In the genomic region with DNA sequence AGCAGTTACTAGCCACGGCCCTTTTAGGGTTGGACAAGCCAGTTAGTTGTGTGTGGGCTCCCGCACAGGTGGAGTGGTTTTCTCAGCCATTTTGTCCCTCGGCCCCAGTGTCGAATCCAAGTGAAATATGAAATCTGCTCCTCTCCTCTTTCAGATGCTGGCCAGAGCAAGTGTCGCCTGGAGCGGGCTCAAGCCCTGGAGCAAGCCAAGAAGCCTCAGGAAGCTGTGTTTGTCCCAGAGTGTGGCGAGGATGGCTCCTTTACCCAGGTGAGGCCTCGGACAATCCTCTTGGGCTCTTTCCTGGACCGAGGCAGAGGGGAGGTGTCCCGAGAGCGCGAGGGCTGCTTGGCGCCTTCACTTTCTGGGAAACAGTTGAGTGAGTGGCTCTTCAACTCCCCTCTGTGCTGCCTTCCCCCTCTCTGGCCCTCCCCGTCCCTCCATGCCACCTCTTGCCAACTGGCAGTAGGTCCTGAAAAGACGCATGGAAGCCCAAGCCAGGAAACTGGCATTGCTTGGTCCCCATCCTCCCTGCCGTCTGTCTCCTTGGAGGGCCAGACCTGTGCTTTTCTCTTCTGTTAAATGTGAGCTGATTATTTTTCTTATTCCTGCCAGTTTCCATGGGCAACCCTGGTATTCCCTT, we compare ENCODE assay signal across 16 cellular contexts.
DNase-seq lines count a peak whose midpoint lies in the region; ATAC-seq and TF ChIP-seq lines count a peak whose summit lies in the region.
"Had no signal": no experiment of that assay in that cellular context is flagged by ENCODE, and none has a peak within 500 bp of the region (broad histone marks: within the 10 kb centered on the region; RNA-seq: fewer than 3 reads in every experiment).

No MANE protein-coding gene starts in this region.

- H3K4me3 ChIP-seq in tibial artery (no peak overlapping the region), prostate gland (no peak overlapping the region)
- H3K4me3 ChIP-seq: GM12878 had no signal

- H3K9me3 ChIP-seq in tibial artery (no peaks in the 10 kb centered on the region), prostate gland (no peaks in the 10 kb centered on the region)

- no peaks in the 10 kb centered on the region for H3K27me3 ChIP-seq in tibial artery
- no peaks in the 10 kb centered on the region for H3K27me3 ChIP-seq in prostate gland (replicated peaks; ENCODE audit: insufficient read depth)

- H3K27ac ChIP-seq in cingulate gyrus (ENCODE audit: low read depth, low read length) (peak overlapping the region; percentile 29), tibial artery (peak overlapping the region; percentile 36 to 43), prostate gland (no peak overlapping the region)

- TF ChIP-seq CTCF in tibial artery (IDR thresholded peaks at IDR 0.05) (no peak), prostate gland (IDR thresholded peaks at IDR 0.05) (no peak)

- H3K4me1 ChIP-seq in tibial artery (peaks cover 0 to 5% (median 0%) of the 10 kb centered on the region in 4 donors), prostate gland (replicated peaks) (no peaks in the 10 kb centered on the region)

- no peak for TF ChIP-seq POLR2A in prostate gland (IDR thresholded peaks at IDR 0.05)

- DNase-seq in anterior cingulate cortex (lab: John Stamatoyannopoulos, UW) = peak in 43 of 58 donors; percentile 9 to 83 (median 42)
- DNase-seq in occipital lobe (lab: John Stamatoyannopoulos, UW) = peak; percentile 4
- DNase-seq in tibial artery = no peak
- DNase-seq in prostate gland (ENCODE audit: low spot score) = no peak
- no peak for DNase-seq in NCI-H510A (lab: John Stamatoyannopoulos, UW)
- DNase-seq: CD8-positive, alpha-beta memory T cell; H9; Kasumi-1; NCI-H1417; NCI-H1930; NCI-H2171 treated with DMSO at 0.1 percent for 48 hours; NCI-H524; SIG-M5 had no signal

- no peaks in the 10 kb centered on the region for H3K36me3 ChIP-seq in tibial artery
- no peaks in the 10 kb centered on the region for H3K36me3 ChIP-seq in prostate gland

- ATAC-seq in GM19397 (IDR thresholded peaks at IDR 0.05; ENCODE audit: unreplicated experiment) = no peak
- ATAC-seq: GM12878 had no signal

- WGBS in prostate gland = 63% methylated on average over 16 of the region's 16 CpGs

- intact Hi-C loops in tibial artery (cut with DNase I; ENCODE audit: low total_unique reads) = no loop called here
- intact Hi-C loops in prostate gland (cut with DNase I) = no loop called here

Comparison
In these comparisons a context has a peak if more than half of its experiments do, and no peak if none do; other contexts are left out.
1. DNase-seq: peak in anterior cingulate cortex (43 of 58) and occipital lobe (single experiment); none in tibial artery (0 of 2), prostate gland (single experiment) and NCI-H510A (single experiment).
2. H3K27ac ChIP-seq: peak in cingulate gyrus (single experiment) and tibial artery (2 of 2); none in prostate gland (0 of 2).